In the genomic region with DNA sequence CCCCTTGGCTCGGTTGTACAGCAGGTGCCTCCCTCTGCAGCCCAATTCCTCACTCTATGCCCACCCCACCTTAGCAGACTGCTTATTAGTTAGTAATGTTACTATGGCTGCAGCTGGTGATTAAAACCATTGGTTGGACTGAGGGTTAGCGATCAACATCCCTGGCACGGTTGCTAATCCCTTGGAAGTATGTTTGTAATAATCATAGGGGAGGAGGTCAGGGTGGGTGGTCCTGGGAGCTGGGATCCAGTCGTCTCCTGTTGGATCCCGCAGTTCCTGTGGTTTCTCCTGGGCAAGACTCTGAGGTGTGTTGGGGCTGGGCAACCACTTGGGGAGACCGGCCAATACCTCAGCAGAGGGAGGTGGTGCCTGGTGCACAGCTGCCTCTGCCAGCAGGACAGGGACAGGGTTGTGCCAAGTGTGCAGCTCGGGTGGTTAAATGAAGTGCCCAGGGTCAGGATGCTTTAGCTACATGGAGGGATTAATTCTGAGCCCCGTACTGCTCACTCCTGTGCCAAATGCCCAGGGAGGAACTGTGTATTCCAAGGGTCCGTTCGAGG, we compare ENCODE assay signal across 30 cellular contexts. TPM values are rescaled to one million over a fixed set of nuclear protein-coding genes. Genes with fewer than 3 reads are reported as not detected.
DNase-seq lines count a peak whose midpoint lies in the region; ATAC-seq, FAIRE-seq and TF ChIP-seq lines count a peak whose summit lies in the region.
"Had no signal": no experiment of that assay in that cellular context is flagged by ENCODE, and none has a peak within 500 bp of the region (broad histone marks: within the 10 kb centered on the region; RNA-seq: fewer than 3 reads in every experiment).

No MANE protein-coding gene starts in this region.

- peaks cover 0 to 15% (median 0%) of the 10 kb centered on the region in 3 donors for H3K27me3 ChIP-seq in stomach
- H3K27me3 ChIP-seq: BLaER1, Peyer's patch had no signal

- FAIRE-seq in HTR-8/SVneo (lab: Jason Lieb, UNC) = peak; percentile 13
- FAIRE-seq: A204.1, GM18507, H54 had no signal

- no peaks in the 10 kb centered on the region for H3K36me3 Mint-ChIP-seq in nephron (ENCODE audit: low read depth)
- H3K36me3 Mint-ChIP-seq: CD4-positive, CD25-positive, alpha-beta regulatory T cell had no signal

- H3K4me1 ChIP-seq in stomach = peaks cover 8 to 13% (median 10%) of the 10 kb centered on the region in 4 donors
- H3K4me1 ChIP-seq: Peyer's patch had no signal

- TF ChIP-seq EP300 in stomach (IDR thresholded peaks at IDR 0.05) = no peak

- DNase-seq in HTR-8/SVneo (ENCODE audit: insufficient read length, low spot score) = no peak
- peak; percentile 31 to 77 for DNase-seq in NCI-H524 (lab: John Stamatoyannopoulos, UW)
- DNase-seq in ecto neural progenitor cell (ENCODE audit: low spot score) = peak; percentile 49
- DNase-seq in SK-N-DZ (ENCODE audit: low spot score) = no peak
- no peak for DNase-seq in effector CD8-positive, alpha-beta T cell (lab: John Stamatoyannopoulos, UW)
- DNase-seq in stomach = no peak
- DNase-seq: CD4-positive, CD25-positive, alpha-beta regulatory T cell; DMS153; DND-41; IMR-90; KG1; MM.1S; NCI-H1092 treated with DMSO at 0.1 percent for 48 hours; NCI-H1436; NCI-H187; NCI-H2171 treated with DMSO at 0.1 percent for 48 hours; NCI-H345; NCI-H510A treated with DMSO at 0.1 percent for 48 hours; NCI-H774; OCI-M1; Peyer's patch; SHP77 treated with DMSO at 0.1 percent for 48 hours; SK-N-SH; T-helper 17 cell had no signal

- no peak overlapping the region for H3K4me3 ChIP-seq in stomach
- H3K4me3 ChIP-seq: BLaER1, Peyer's patch had no signal

- H3K36me3 ChIP-seq in stomach = no peaks in the 10 kb centered on the region
- H3K36me3 ChIP-seq: BLaER1, Peyer's patch had no signal

- no peak overlapping the region for H3K4me3 Mint-ChIP-seq in nephron
- H3K4me3 Mint-ChIP-seq: CD4-positive, CD25-positive, alpha-beta regulatory T cell; T-helper 17 cell had no signal

- intact Hi-C loops in stomach (cut with DNase I; ENCODE audit: low total_unique reads) = no loop called here

- H3K27me3 Mint-ChIP-seq in nephron (ENCODE audit: low read depth) = peaks cover 13% of the 10 kb centered on the region

- peak overlapping the region in 2 of 3 experiments; percentile 33 to 50 for H3K27ac Mint-ChIP-seq in nephron
- H3K27ac Mint-ChIP-seq: CD4-positive, CD25-positive, alpha-beta regulatory T cell; T-helper 17 cell had no signal

- no peaks in the 10 kb centered on the region for H3K9me3 ChIP-seq in stomach
- H3K9me3 ChIP-seq: BLaER1, Peyer's patch, SK-N-SH had no signal

- no peaks in the 10 kb centered on the region for H3K9me3 Mint-ChIP-seq in nephron
- H3K9me3 Mint-ChIP-seq: CD4-positive, CD25-positive, alpha-beta regulatory T cell had no signal

- H3K27ac ChIP-seq in stomach = no peak overlapping the region
- H3K27ac ChIP-seq: BLaER1, Peyer's patch had no signal

- WGBS in stomach, 5 donors = 55 to 66% (median 62%) methylated on average over 10 of the region's 10 CpGs

- no peak for TF ChIP-seq CTCF in nephron (IDR thresholded peaks at IDR 0.05; ENCODE audit: unreplicated experiment in 3 of 3)
- TF ChIP-seq CTCF in stomach (IDR thresholded peaks at IDR 0.05) = no peak

- ATAC-seq in GM18861 (IDR thresholded peaks at IDR 0.05; ENCODE audit: unreplicated experiment) = no peak
- ATAC-seq: T-helper 17 cell had no signal

- TF ChIP-seq POLR2A in stomach (IDR thresholded peaks at IDR 0.05) = no peak

- peaks cover 30% of the 10 kb centered on the region for H3K4me1 Mint-ChIP-seq in nephron

RNA-seq across cellular contexts. Expression of gene FZD2, which starts 38.0 kb away (rescaled TPM):
- polyA plus RNA-seq in SK-N-DZ (2014; cell fraction: cytosol; rRNA removed) = 19.7 and 19.9 TPM in 2 replicates
- 12.7 and 14.5 TPM in 2 replicates for polyA plus RNA-seq in SK-N-DZ (2014; cell fraction: nucleus; rRNA removed)
- 10 to 100 TPM in 1 of 5 donors, 1 to 10 TPM in 2, not detected in 2; 1.0 to 19.3 (median 2.2) TPM for total RNA-seq in stomach
- polyA plus RNA-seq in stomach = 1 to 10 TPM in 1 of 3 donors, under 1 TPM in 2; 0.31 to 1.5 (median 0.75) TPM
- total RNA-seq: CD4-positive, CD25-positive, alpha-beta regulatory T cell had no signal
- polyA plus RNA-seq: CD4-positive, CD25-positive, alpha-beta regulatory T cell had no signal

Comparison
In these comparisons a context has a peak if more than half of its experiments do, and no peak if none do; other contexts are left out.
1. DNase-seq: peak in NCI-H524 (2 of 2) and ecto neural progenitor cell (single experiment); none in HTR-8/SVneo (single experiment), SK-N-DZ (single experiment), effector CD8-positive, alpha-beta T cell (single experiment) and stomach (single experiment).